8 cellular contexts compared by ENCODE assay signal in genomic region chr20:34875657-34876160, GRCh38. TPM values are rescaled to one million over a fixed set of nuclear protein-coding genes. Genes with fewer than 3 reads are reported as not detected.
DNase-seq lines count a peak whose midpoint lies in the region; ATAC-seq and TF ChIP-seq lines count a peak whose summit lies in the region.

No MANE protein-coding gene starts in this region.

- no peak for TF ChIP-seq POLR2A in gastrocnemius medialis (IDR thresholded peaks at IDR 0.05)

- CTCF ChIA-PET in PC-3 (lab: Charles Lee) = interaction anchor here (0.5 to 1.3 kb wide), 8 partner anchors 15 to 305 kb away, joined by 3 to 28 read pairs (median 4); partner anchors contain the start of genes GSS and MYH7B

- 9 to 15% methylated on average over 10 of the region's 10 CpGs for WGBS in esophagus, 2 donors

- intact Hi-C loops in PC-3 (cut with micrococcal nuclease) = loop anchor here (1.0 kb wide), 1 partner anchor 32 kb away; no protein-coding TSS in a partner anchor
- intact Hi-C loops in gastrocnemius medialis (cut with DNase I; ENCODE audit: low total_unique reads) = loop anchor here (1.0 kb wide), 1 partner anchor 80 kb away; the partner anchor contains the start of genes GSS and MYH7B

- DNase-seq in PC-3 = no peak
- no peak for DNase-seq in gastrocnemius medialis
- DNase-seq in medulla oblongata (ENCODE audit: extremely low spot score) = no peak
- DNase-seq in AML-193 (lab: John Stamatoyannopoulos, UW) = no peak

- TSS peak; percentile 63 for BruUV-seq in PC-3 (replicated peaks; lab: Mats Ljungman, UMichigan)

- no peaks in the 10 kb centered on the region for H3F3A ChIP-seq in PC-3 (ENCODE audit: low read length, unreplicated experiment)

- H3K27ac ChIP-seq in PC-3 (ENCODE audit: low read length) (peak overlapping the region; percentile 52), esophagus (ENCODE audit: low read depth in 2 of 2, low read length in 1 of 2) (peak overlapping the region; percentile 86 to 90), gastrocnemius medialis (peak overlapping the region; percentile 87 to 97 (median 96))

- POLR2A ChIA-PET in PC-3 (lab: Charles Lee; ENCODE audit: unreplicated experiment) = interaction anchor here (0.6 kb wide), 2 partner anchors 80 to 232 kb away, joined by 4 to 5 read pairs; no protein-coding TSS in a partner anchor

- in situ Hi-C loops in gastrocnemius medialis (cut with MboI; ENCODE audit: low sequenced_read_pairs in 4 of 4) = loop anchor here in 1 of 4 donors (10.0 kb wide), 1 partner anchor 219 kb away; the partner anchor contains the start of gene TRPC4AP

- TF ChIP-seq CTCF in PC-3 (conservative IDR thresholded peaks at IDR 0.05; ENCODE audit: low read depth, low read length) = peak; percentile 48
- no peak for TF ChIP-seq CTCF in gastrocnemius medialis (IDR thresholded peaks at IDR 0.05 in 4 of 5, conservative IDR thresholded peaks at IDR 0.05 in 1 of 5)

- H3K27me3 ChIP-seq in PC-3 (ENCODE audit: low read length) = no peaks in the 10 kb centered on the region
- no peaks in the 10 kb centered on the region for H3K27me3 ChIP-seq in esophagus (ENCODE audit: control insufficient read depth in 1 of 2, insufficient read depth in 2 of 2, low read length in 2 of 2)
- H3K27me3 ChIP-seq in gastrocnemius medialis = no peaks in the 10 kb centered on the region

- H2AFZ ChIP-seq in PC-3 (ENCODE audit: low read length) = peak overlapping the region; percentile 83

- ATAC-seq in GM18520 (IDR thresholded peaks at IDR 0.05; ENCODE audit: unreplicated experiment) = peak; percentile 13
- no peak for ATAC-seq in PC-3
- peak in 1 of 2 donors; percentile 49 for ATAC-seq in gastrocnemius medialis
- no peak for ATAC-seq in GM21447 (IDR thresholded peaks at IDR 0.05; ENCODE audit: unreplicated experiment)
- no peak for ATAC-seq in HG03521 (IDR thresholded peaks at IDR 0.05; ENCODE audit: unreplicated experiment)

- H3K4me1 ChIP-seq in PC-3 (ENCODE audit: insufficient read depth, low read length) (peaks cover 20% of the 10 kb centered on the region), esophagus (ENCODE audit: control insufficient read depth in 2 of 2, insufficient read depth in 2 of 2, low read length in 1 of 2) (peaks cover 3 to 19% of the 10 kb centered on the region in 2 donors), gastrocnemius medialis (peaks cover 47 to 58% of the 10 kb centered on the region in 2 donors)

- H3K9me3 ChIP-seq in PC-3 (ENCODE audit: low read length) = no peaks in the 10 kb centered on the region
- no peaks in the 10 kb centered on the region for H3K9me3 ChIP-seq in esophagus (ENCODE audit: control insufficient read depth in 2 of 2, insufficient read depth in 1 of 2, low read depth in 1 of 2, low read length in 1 of 2)
- no peaks in the 10 kb centered on the region for H3K9me3 ChIP-seq in gastrocnemius medialis

- no peaks in the 10 kb centered on the region for H4K20me1 ChIP-seq in PC-3 (ENCODE audit: low read length)

- H3K36me3 ChIP-seq in PC-3 (ENCODE audit: low read depth, low read length) (no peaks in the 10 kb centered on the region), esophagus (ENCODE audit: control insufficient read depth in 2 of 2, insufficient read depth in 2 of 2, low read length in 1 of 2) (no peaks in the 10 kb centered on the region), gastrocnemius medialis (no peaks in the 10 kb centered on the region)

- H3K79me2 ChIP-seq in PC-3 (ENCODE audit: low read length) = peaks cover 29% of the 10 kb centered on the region

- peak overlapping the region; percentile 81 for H3K4me2 ChIP-seq in PC-3 (ENCODE audit: low read length)

- H3K9ac ChIP-seq in PC-3 (ENCODE audit: low read length) = peak overlapping the region; percentile 46

- no peaks in the 10 kb centered on the region for H3K9me2 ChIP-seq in PC-3 (replicated peaks; ENCODE audit: low read length)

- H3K4me3 ChIP-seq in PC-3 (ENCODE audit: low read length) = peak overlapping the region; percentile 84
- H3K4me3 ChIP-seq in esophagus (ENCODE audit: low read depth in 1 of 2, low read length in 2 of 2) = peak overlapping the region in 1 of 2 donors; percentile 66
- H3K4me3 ChIP-seq in gastrocnemius medialis = peak overlapping the region; percentile 32 to 92 (median 74)

RNA-seq across cellular contexts. Expression of gene ACSS2, which starts 0.7 kb away (rescaled TPM):
- total RNA-seq in PC-3 (2014; rRNA removed) = 78.9 and 125 TPM in 2 replicates
- polyA plus RNA-seq in esophagus = 10 to 100 TPM; 31.4 to 44.2 TPM
- 10 to 100 TPM; 70.5 to 94.7 (median 88.1) TPM for total RNA-seq in gastrocnemius medialis

RNA-seq across cellular contexts. Expression of gene GGT7, which starts 3.1 kb away (rescaled TPM):
- total RNA-seq in PC-3 (2014; rRNA removed) (1.5 and 3.2 TPM in 2 replicates), gastrocnemius medialis (10 to 100 TPM; 11.4 to 54.2 (median 15.4) TPM)
- polyA plus RNA-seq in esophagus = 1 to 10 TPM; 3.7 to 5.7 TPM

RNA-seq across cellular contexts. Expression of gene NCOA6, which starts 50.3 kb away (rescaled TPM):
- total RNA-seq in PC-3 (2014; rRNA removed) (9.8 and 10.2 TPM in 2 replicates), gastrocnemius medialis (10 to 100 TPM; 10.9 to 12.7 (median 11.6) TPM)
- polyA plus RNA-seq in esophagus = 10 to 100 TPM; 12.7 to 22.5 TPM
